1 cellular context compared by ENCODE assay signal in genomic region chr14:22887260-22887989, GRCh38.
A peak's percentile ranks its signal among the peaks of the same experiment; 100 is the strongest.
TF ChIP-seq lines count a peak whose summit lies in the region.

No MANE protein-coding gene starts in this region.

TF ChIP-seq in GM12878, 131 proteins besides CTCF, POLR2A, EP300 and RAD21 (continued from another document):
- TF ChIP-seq SMC3 (IDR thresholded peaks at IDR 0.05; ENCODE audit: borderline replicate concordance, low read length) = no peak
- TF ChIP-seq NR2F1 (conservative IDR thresholded peaks at IDR 0.05) = no peak
- TF ChIP-seq YBX1 (IDR thresholded peaks at IDR 0.05) = no peak
- TF ChIP-seq POU2F2 (IDR thresholded peaks at IDR 0.05; ENCODE audit: borderline replicate concordance, low read depth, low read length) = no peak
- TF ChIP-seq BCL11A (IDR thresholded peaks at IDR 0.05; ENCODE audit: low read depth, low read length) = no peak
- no peak for TF ChIP-seq CHD2 (IDR thresholded peaks at IDR 0.05; ENCODE audit: borderline replicate concordance, low read depth, low read length)
- TF ChIP-seq MTA2 (IDR thresholded peaks at IDR 0.05; ENCODE audit: low read depth) = no peak
- TF ChIP-seq CBX3 (IDR thresholded peaks at IDR 0.05; ENCODE audit: borderline replicate concordance, low read depth) = no peak
- TF ChIP-seq EED (IDR thresholded peaks at IDR 0.05; ENCODE audit: low read depth) = 0 out of 2 replicates have a peak, but pooled peaks have one; percentile 21
- no peak for TF ChIP-seq EZH2 (IDR thresholded peaks at IDR 0.05; ENCODE audit: borderline replicate concordance, control insufficient read depth, low read depth, low read length)
- no peak for TF ChIP-seq ZBTB33 (IDR thresholded peaks at IDR 0.05)
- TF ChIP-seq TCF3 (IDR thresholded peaks at IDR 0.05; ENCODE audit: borderline replicate concordance, insufficient read depth, low read depth, low read length) = no peak
- no peak for TF ChIP-seq KAT2A (conservative IDR thresholded peaks at IDR 0.05; ENCODE audit: control insufficient read depth, low read depth, low read length)
- no peak for TF ChIP-seq ZNF687 (IDR thresholded peaks at IDR 0.05)
- TF ChIP-seq NRF1 (conservative IDR thresholded peaks at IDR 0.05; ENCODE audit: low read depth, low read length) = no peak
- no peak for TF ChIP-seq STAT3 (IDR thresholded peaks at IDR 0.05; ENCODE audit: low read depth, low read length)
- TF ChIP-seq KDM1A (IDR thresholded peaks at IDR 0.05; ENCODE audit: borderline replicate concordance) = no peak
- TF ChIP-seq SMARCA5 (IDR thresholded peaks at IDR 0.05) = peak; percentile 11; the same call in 1 of the 2 replicates
- TF ChIP-seq BRCA1 (IDR thresholded peaks at IDR 0.05; ENCODE audit: low read depth, low read length) = no peak
- no peak; the same call in 1 of the 2 replicates for TF ChIP-seq CBFB (IDR thresholded peaks at IDR 0.05; ENCODE audit: low read depth)
- TF ChIP-seq PML (IDR thresholded peaks at IDR 0.05; ENCODE audit: low read length) = no peak; the same call in 1 of the 2 replicates
- no peak; the same call in 1 of the 2 replicates for TF ChIP-seq HSF1 (IDR thresholded peaks at IDR 0.05; ENCODE audit: low read depth, low read length)
- no peak for TF ChIP-seq MLLT1 (IDR thresholded peaks at IDR 0.05)
TF ChIP-seq in GM12878: peak in this region for 14.
